In genomic region chr3:10508619-10509260, GRCh38 we compare ENCODE assay signal across 25 cellular contexts. TPM values are rescaled to one million over a fixed set of nuclear protein-coding genes. Genes with fewer than 3 reads are reported as not detected.
"Had no signal": no experiment of that assay in that cellular context is flagged by ENCODE, and none has a peak within 500 bp of the region (broad histone marks: within the 10 kb centered on the region; RNA-seq: fewer than 3 reads in every experiment).

No MANE protein-coding gene starts in this region.

- H3K4me3 ChIP-seq: hepatocyte, psoas muscle, spleen, testis, tibial nerve had no signal

- H3K4me3 Mint-ChIP-seq: nephron progenitor cell; stimulated activated naive B cell treated with anti-CD40 and anti-IgM and Interleukin-4, amounts not matched to agents 10 μg/mL and 1 μg/mL and 100 μg/mL, for 72 hours; stimulated activated naive CD8-positive, alpha-beta T cell treated with anti-CD3 and anti-CD28 coated beads, Interleukin-15, amount 100 ng/mL, for 72 hours had no signal

- H3K27me3 ChIP-seq: testis had no signal

- H3K27ac Mint-ChIP-seq: naive thymus-derived CD4-positive, alpha-beta T cell; nephron progenitor cell; stimulated activated naive B cell treated with anti-CD40 and anti-IgM and Interleukin-4, amounts not matched to agents 10 μg/mL and 1 μg/mL and 100 μg/mL, for 72 hours had no signal

- H3K9me3 Mint-ChIP-seq: naive thymus-derived CD4-positive, alpha-beta T cell; nephron progenitor cell; stimulated activated naive B cell treated with anti-CD40 and anti-IgM and Interleukin-4, amounts not matched to agents 10 μg/mL and 1 μg/mL and 100 μg/mL, for 72 hours; stimulated activated naive CD8-positive, alpha-beta T cell treated with anti-CD3 and anti-CD28 coated beads, Interleukin-15, amount 100 ng/mL, for 72 hours had no signal

- H3K79me2 ChIP-seq: hepatocyte had no signal

- H3K4me1 ChIP-seq: foreskin keratinocyte, psoas muscle had no signal

- H2AFZ ChIP-seq: hepatocyte had no signal

- ATAC-seq: foreskin keratinocyte; left cardiac atrium; left ventricle myocardium superior; naive thymus-derived CD4-positive, alpha-beta T cell; psoas muscle; sciatic nerve; stimulated activated naive B cell treated with anti-CD40 and anti-IgM and Interleukin-4, amounts not matched to agents 10 μg/mL and 1 μg/mL and 100 μg/mL, for 72 hours; stimulated activated naive CD8-positive, alpha-beta T cell treated with anti-CD3 and anti-CD28 coated beads, Interleukin-15, amount 100 ng/mL, for 72 hours had no signal

- H3K36me3 Mint-ChIP-seq: naive thymus-derived CD4-positive, alpha-beta T cell; stimulated activated naive B cell treated with anti-CD40 and anti-IgM and Interleukin-4, amounts not matched to agents 10 μg/mL and 1 μg/mL and 100 μg/mL, for 72 hours had no signal

- DNase-seq: dermis blood vessel endothelial cell; erythroblast; foreskin keratinocyte; head of caudate nucleus; kidney; left cardiac atrium; left ventricle myocardium superior; mesendoderm; naive thymus-derived CD4-positive, alpha-beta T cell; nephron progenitor cell; retina; spleen; stimulated activated CD4-positive, alpha-beta T cell treated with anti-CD3 and anti-CD28 coated beads, Interleukin-15, amount 100 ng/mL, for 24 hours; stimulated activated CD4-positive, alpha-beta T cell treated with anti-CD3 and anti-CD28 coated beads, Interleukin-1b, Interleukin-23, amount 100 ng/mL, for 48 hours; stimulated activated CD4-positive, alpha-beta T cell treated with anti-CD3 and anti-CD28 coated beads, Interleukin-4, amount 100 ng/mL, for 24 hours; stimulated activated naive B cell treated with anti-CD40 and anti-IgM and Interleukin-4, amounts not matched to agents 10 μg/mL and 1 μg/mL and 100 μg/mL, for 72 hours; stimulated activated naive CD8-positive, alpha-beta T cell treated with anti-CD3 and anti-CD28 coated beads, Interleukin-15, amount 100 ng/mL, for 72 hours; testis had no signal

- H3K9me3 ChIP-seq: psoas muscle, spleen, testis, tibial nerve had no signal

- H3K27ac ChIP-seq: foreskin keratinocyte, hepatocyte, psoas muscle, spleen, testis, tibial nerve had no signal

- H3K36me3 ChIP-seq: spleen, tibial nerve had no signal

- H3K4me2 ChIP-seq: hepatocyte had no signal

RNA-seq across cellular contexts. Expression of gene ATP2B2, which starts 3.4 kb away (rescaled TPM):
- total RNA-seq: dermis blood vessel endothelial cell; foreskin keratinocyte; left ventricle myocardium superior; lung microvascular endothelial cell; mononuclear cell; naive thymus-derived CD4-positive, alpha-beta T cell; ureter had no signal
- polyA plus RNA-seq: foreskin keratinocyte; naive thymus-derived CD4-positive, alpha-beta T cell had no signal
